Comparison of ENCODE assay signal across 1 cellular context in the genomic region with DNA sequence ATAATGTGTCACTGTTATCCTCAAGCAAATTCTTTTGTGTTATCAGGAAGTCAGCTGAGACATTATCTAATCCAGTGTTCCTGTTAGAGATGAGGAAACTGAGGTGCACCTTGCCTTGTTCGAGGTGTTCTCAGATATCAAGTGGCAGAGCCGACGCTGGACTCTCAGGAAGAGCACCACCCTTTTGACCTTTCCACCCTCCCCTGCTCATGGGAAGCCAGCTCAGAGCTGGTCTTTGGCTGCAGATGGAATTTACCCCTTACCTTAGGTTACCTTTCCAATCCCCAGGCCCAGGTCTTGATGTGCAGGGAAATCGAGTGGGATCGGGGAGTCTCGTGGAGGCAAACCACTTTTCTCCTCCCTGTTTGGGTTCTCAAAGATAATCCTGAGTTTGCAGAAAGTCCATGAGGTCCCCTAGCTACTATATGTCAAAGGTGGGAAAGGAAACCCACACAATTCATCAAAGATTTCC.
A peak's percentile ranks its signal among the peaks of the same experiment; 100 is the strongest.
TF ChIP-seq lines count a peak whose summit lies in the region.

No MANE protein-coding gene starts in this region.

TF ChIP-seq in HepG2, 621 proteins besides CTCF, POLR2A, EP300 and RAD21 (continued from another document and continues in another):
- TF ChIP-seq ZBTB44 (CRISPR knock-in tag; IDR thresholded peaks at IDR 0.05): no peak
- TF ChIP-seq ZNF501 (CRISPR knock-in tag; IDR thresholded peaks at IDR 0.05): 0 out of 2 replicates have a peak, but pooled peaks have one; percentile 53
- TF ChIP-seq, protein P1, sequence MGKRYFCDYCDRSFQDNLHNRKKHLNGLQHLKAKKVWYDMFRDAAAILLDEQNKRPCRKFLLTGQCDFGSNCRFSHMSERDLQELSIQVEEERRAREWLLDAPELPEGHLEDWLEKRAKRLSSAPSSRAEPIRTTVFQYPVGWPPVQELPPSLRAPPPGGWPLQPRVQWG (CRISPR knock-in tag; IDR thresholded peaks at IDR 0.05; ENCODE audit: borderline replicate concordance, low read depth): no peak
- TF ChIP-seq KDM5B (CRISPR knock-in tag; IDR thresholded peaks at IDR 0.05; ENCODE audit: borderline replicate concordance): no peak
- no peak for TF ChIP-seq TRIM22 (IDR thresholded peaks at IDR 0.05)
- no peak for TF ChIP-seq RARG (CRISPR knock-in tag; IDR thresholded peaks at IDR 0.05; ENCODE audit: low read depth)
- TF ChIP-seq, protein P2, sequence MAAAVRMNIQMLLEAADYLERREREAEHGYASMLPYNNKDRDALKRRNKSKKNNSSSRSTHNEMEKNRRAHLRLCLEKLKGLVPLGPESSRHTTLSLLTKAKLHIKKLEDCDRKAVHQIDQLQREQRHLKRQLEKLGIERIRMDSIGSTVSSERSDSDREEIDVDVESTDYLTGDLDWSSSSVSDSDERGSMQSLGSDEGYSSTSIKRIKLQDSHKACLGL (CRISPR knock-in tag; IDR thresholded peaks at IDR 0.05): no peak
- TF ChIP-seq, protein P3, sequence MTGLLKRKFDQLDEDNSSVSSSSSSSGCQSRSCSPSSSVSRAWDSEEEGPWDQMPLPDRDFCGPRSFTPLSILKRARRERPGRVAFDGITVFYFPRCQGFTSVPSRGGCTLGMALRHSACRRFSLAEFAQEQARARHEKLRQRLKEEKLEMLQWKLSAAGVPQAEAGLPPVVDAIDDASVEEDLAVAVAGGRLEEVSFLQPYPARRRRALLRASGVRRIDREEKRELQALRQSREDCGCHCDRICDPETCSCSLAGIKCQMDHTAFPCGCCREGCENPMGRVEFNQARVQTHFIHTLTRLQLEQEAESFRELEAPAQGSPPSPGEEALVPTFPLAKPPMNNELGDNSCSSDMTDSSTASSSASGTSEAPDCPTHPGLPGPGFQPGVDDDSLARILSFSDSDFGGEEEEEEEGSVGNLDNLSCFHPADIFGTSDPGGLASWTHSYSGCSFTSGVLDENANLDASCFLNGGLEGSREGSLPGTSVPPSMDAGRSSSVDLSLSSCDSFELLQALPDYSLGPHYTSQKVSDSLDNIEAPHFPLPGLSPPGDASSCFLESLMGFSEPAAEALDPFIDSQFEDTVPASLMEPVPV (CRISPR knock-in tag; IDR thresholded peaks at IDR 0.05): 0 out of 2 replicates have a peak, but pooled peaks have one; percentile 66
- peak; percentile 80 for TF ChIP-seq CREM (IDR thresholded peaks at IDR 0.05)
- TF ChIP-seq CREM (CRISPR knock-in tag; IDR thresholded peaks at IDR 0.05): no peak
- TF ChIP-seq PAWR (CRISPR knock-in tag; IDR thresholded peaks at IDR 0.05; ENCODE audit: borderline replicate concordance): no peak
- TF ChIP-seq ZNF629 (CRISPR knock-in tag; conservative IDR thresholded peaks at IDR 0.05): 0 out of 2 replicates have a peak, but pooled peaks have one; percentile 9
- TF ChIP-seq, protein P4, sequence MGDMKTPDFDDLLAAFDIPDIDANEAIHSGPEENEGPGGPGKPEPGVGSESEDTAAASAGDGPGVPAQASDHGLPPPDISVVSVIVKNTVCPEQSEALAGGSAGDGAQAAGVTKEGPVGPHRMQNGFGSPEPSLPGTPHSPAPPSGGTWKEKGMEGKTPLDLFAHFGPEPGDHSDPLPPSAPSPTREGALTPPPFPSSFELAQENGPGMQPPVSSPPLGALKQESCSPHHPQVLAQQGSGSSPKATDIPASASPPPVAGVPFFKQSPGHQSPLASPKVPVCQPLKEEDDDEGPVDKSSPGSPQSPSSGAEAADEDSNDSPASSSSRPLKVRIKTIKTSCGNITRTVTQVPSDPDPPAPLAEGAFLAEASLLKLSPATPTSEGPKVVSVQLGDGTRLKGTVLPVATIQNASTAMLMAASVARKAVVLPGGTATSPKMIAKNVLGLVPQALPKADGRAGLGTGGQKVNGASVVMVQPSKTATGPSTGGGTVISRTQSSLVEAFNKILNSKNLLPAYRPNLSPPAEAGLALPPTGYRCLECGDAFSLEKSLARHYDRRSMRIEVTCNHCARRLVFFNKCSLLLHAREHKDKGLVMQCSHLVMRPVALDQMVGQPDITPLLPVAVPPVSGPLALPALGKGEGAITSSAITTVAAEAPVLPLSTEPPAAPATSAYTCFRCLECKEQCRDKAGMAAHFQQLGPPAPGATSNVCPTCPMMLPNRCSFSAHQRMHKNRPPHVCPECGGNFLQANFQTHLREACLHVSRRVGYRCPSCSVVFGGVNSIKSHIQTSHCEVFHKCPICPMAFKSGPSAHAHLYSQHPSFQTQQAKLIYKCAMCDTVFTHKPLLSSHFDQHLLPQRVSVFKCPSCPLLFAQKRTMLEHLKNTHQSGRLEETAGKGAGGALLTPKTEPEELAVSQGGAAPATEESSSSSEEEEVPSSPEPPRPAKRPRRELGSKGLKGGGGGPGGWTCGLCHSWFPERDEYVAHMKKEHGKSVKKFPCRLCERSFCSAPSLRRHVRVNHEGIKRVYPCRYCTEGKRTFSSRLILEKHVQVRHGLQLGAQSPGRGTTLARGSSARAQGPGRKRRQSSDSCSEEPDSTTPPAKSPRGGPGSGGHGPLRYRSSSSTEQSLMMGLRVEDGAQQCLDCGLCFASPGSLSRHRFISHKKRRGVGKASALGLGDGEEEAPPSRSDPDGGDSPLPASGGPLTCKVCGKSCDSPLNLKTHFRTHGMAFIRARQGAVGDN (CRISPR knock-in tag; IDR thresholded peaks at IDR 0.05): peak; percentile 45; the same call in 1 of the 2 replicates
- 0 out of 2 replicates have a peak, but pooled peaks have one; percentile 65 for TF ChIP-seq ZNF354B (CRISPR knock-in tag; IDR thresholded peaks at IDR 0.05)
- TF ChIP-seq SMAD3 (CRISPR knock-in tag; IDR thresholded peaks at IDR 0.05): peak; percentile 54; the same call in 1 of the 2 replicates
- peak; percentile 83 for TF ChIP-seq ZSCAN25 (CRISPR knock-in tag; IDR thresholded peaks at IDR 0.05)
- no peak for TF ChIP-seq RFX5 (IDR thresholded peaks at IDR 0.05; ENCODE audit: low read depth, low read length)
- TF ChIP-seq XBP1 (CRISPR knock-in tag; IDR thresholded peaks at IDR 0.05): no peak
- no peak for TF ChIP-seq HMGXB3 (CRISPR knock-in tag; IDR thresholded peaks at IDR 0.05; ENCODE audit: borderline replicate concordance)
- no peak for TF ChIP-seq FOXA1 (IDR thresholded peaks at IDR 0.05)
- no peak for TF ChIP-seq FOXA1 (CRISPR knock-in tag; IDR thresholded peaks at IDR 0.05)
- TF ChIP-seq, protein P5, sequence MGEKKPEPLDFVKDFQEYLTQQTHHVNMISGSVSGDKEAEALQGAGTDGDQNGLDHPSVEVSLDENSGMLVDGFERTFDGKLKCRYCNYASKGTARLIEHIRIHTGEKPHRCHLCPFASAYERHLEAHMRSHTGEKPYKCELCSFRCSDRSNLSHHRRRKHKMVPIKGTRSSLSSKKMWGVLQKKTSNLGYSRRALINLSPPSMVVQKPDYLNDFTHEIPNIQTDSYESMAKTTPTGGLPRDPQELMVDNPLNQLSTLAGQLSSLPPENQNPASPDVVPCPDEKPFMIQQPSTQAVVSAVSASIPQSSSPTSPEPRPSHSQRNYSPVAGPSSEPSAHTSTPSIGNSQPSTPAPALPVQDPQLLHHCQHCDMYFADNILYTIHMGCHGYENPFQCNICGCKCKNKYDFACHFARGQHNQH (CRISPR knock-in tag; IDR thresholded peaks at IDR 0.05): peak; percentile 69
- no peak for TF ChIP-seq ZSCAN12 (CRISPR knock-in tag; IDR thresholded peaks at IDR 0.05)
- TF ChIP-seq ZNF44 (CRISPR knock-in tag; IDR thresholded peaks at IDR 0.05): no peak
- TF ChIP-seq, protein P6, sequence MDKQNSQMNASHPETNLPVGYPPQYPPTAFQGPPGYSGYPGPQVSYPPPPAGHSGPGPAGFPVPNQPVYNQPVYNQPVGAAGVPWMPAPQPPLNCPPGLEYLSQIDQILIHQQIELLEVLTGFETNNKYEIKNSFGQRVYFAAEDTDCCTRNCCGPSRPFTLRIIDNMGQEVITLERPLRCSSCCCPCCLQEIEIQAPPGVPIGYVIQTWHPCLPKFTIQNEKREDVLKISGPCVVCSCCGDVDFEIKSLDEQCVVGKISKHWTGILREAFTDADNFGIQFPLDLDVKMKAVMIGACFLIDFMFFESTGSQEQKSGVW (CRISPR knock-in tag; IDR thresholded peaks at IDR 0.05; ENCODE audit: borderline replicate concordance): no peak
- peak; percentile 93 for TF ChIP-seq GATAD2A (CRISPR knock-in tag; IDR thresholded peaks at IDR 0.05)
- TF ChIP-seq YEATS4 (CRISPR knock-in tag; IDR thresholded peaks at IDR 0.05; ENCODE audit: borderline replicate concordance): no peak
- peak; percentile 71; the same call in 1 of the 2 replicates for TF ChIP-seq ZBTB38 (CRISPR knock-in tag; IDR thresholded peaks at IDR 0.05)
- peak; percentile 78 for TF ChIP-seq PITX1 (CRISPR knock-in tag; IDR thresholded peaks at IDR 0.05)
- TF ChIP-seq ZNF577 (CRISPR knock-in tag; IDR thresholded peaks at IDR 0.05; ENCODE audit: borderline replicate concordance, low read depth): no peak
- peak; percentile 82 for TF ChIP-seq SAP130 (CRISPR knock-in tag; IDR thresholded peaks at IDR 0.05; ENCODE audit: low read depth)
- TF ChIP-seq, protein P7, sequence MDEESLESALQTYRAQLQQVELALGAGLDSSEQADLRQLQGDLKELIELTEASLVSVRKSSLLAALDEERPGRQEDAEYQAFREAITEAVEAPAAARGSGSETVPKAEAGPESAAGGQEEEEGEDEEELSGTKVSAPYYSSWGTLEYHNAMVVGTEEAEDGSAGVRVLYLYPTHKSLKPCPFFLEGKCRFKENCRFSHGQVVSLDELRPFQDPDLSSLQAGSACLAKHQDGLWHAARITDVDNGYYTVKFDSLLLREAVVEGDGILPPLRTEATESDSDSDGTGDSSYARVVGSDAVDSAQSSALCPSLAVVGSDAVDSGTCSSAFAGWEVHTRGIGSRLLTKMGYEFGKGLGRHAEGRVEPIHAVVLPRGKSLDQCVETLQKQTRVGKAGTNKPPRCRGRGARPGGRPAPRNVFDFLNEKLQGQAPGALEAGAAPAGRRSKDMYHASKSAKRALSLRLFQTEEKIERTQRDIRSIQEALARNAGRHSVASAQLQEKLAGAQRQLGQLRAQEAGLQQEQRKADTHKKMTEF (CRISPR knock-in tag; IDR thresholded peaks at IDR 0.05): peak; percentile 74
- TF ChIP-seq SMYD3 (CRISPR knock-in tag; IDR thresholded peaks at IDR 0.05): peak; percentile 92
- TF ChIP-seq, protein P8, sequence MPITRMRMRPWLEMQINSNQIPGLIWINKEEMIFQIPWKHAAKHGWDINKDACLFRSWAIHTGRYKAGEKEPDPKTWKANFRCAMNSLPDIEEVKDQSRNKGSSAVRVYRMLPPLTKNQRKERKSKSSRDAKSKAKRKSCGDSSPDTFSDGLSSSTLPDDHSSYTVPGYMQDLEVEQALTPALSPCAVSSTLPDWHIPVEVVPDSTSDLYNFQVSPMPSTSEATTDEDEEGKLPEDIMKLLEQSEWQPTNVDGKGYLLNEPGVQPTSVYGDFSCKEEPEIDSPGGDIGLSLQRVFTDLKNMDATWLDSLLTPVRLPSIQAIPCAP (CRISPR knock-in tag; IDR thresholded peaks at IDR 0.05; ENCODE audit: low read depth): no peak
- TF ChIP-seq KLF13 (CRISPR knock-in tag; IDR thresholded peaks at IDR 0.05): no peak
- no peak; the same call in 1 of the 2 replicates for TF ChIP-seq GABPB1 (CRISPR knock-in tag; IDR thresholded peaks at IDR 0.05)
- TF ChIP-seq, protein P9, sequence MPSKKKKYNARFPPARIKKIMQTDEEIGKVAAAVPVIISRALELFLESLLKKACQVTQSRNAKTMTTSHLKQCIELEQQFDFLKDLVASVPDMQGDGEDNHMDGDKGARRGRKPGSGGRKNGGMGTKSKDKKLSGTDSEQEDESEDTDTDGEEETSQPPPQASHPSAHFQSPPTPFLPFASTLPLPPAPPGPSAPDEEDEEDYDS (CRISPR knock-in tag; IDR thresholded peaks at IDR 0.05): 0 out of 2 replicates have a peak, but pooled peaks have one; percentile 25
- TF ChIP-seq CBFB (CRISPR knock-in tag; IDR thresholded peaks at IDR 0.05): no peak; the same call in 1 of the 2 replicates
- TF ChIP-seq ZNF644 (CRISPR knock-in tag; IDR thresholded peaks at IDR 0.05; ENCODE audit: low read depth): peak; percentile 90
